In the genomic region with DNA sequence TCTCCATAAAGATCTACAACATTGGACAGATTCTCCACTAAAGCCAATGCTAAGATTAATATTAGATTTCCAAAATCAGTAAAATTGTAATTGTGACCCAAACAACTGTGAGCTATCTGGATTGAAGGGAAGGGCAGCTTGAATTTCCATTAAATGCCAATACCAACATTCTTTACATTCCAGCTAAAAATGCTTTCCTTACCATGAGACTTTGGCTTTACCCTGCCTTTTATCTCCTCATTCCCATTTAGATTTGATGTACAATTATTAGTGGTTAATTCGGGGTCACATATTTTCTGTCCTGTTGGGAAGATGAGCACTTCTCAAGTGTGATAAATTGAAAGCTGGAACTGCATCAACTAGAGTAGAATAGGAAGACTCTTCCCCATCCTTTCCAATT, we compare ENCODE assay signal across 1 cellular context.
TF ChIP-seq lines count a peak whose summit lies in the region.

No MANE protein-coding gene starts in this region.

TF ChIP-seq in A549, 52 proteins besides CTCF, POLR2A, EP300 and RAD21 (continued from another document):
- TF ChIP-seq, protein P1, sequence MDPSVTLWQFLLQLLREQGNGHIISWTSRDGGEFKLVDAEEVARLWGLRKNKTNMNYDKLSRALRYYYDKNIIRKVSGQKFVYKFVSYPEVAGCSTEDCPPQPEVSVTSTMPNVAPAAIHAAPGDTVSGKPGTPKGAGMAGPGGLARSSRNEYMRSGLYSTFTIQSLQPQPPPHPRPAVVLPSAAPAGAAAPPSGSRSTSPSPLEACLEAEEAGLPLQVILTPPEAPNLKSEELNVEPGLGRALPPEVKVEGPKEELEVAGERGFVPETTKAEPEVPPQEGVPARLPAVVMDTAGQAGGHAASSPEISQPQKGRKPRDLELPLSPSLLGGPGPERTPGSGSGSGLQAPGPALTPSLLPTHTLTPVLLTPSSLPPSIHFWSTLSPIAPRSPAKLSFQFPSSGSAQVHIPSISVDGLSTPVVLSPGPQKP (IDR thresholded peaks at IDR 0.05; ENCODE audit: low read depth, low read length): no peak
- TF ChIP-seq, protein P2, sequence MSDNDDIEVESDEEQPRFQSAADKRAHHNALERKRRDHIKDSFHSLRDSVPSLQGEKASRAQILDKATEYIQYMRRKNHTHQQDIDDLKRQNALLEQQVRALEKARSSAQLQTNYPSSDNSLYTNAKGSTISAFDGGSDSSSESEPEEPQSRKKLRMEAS (IDR thresholded peaks at IDR 0.05): peak; percentile 28; the same call in 1 of the 2 replicates
